In genomic region chr2:145065278-145065677, GRCh38 we compare ENCODE assay signal across 23 cellular contexts.
A peak's percentile ranks its signal among the peaks of the same experiment; 100 is the strongest.
DNase-seq lines count a peak whose midpoint lies in the region; ATAC-seq and TF ChIP-seq lines count a peak whose summit lies in the region.
"Had no signal": no experiment of that assay in that cellular context is flagged by ENCODE, and none has a peak within 500 bp of the region (broad histone marks: within the 10 kb centered on the region; RNA-seq: fewer than 3 reads in every experiment).

No MANE protein-coding gene starts in this region.

- no peak overlapping the region for H3K4me3 Mint-ChIP-seq in stimulated activated effector memory CD8-positive, alpha-beta T cell treated with anti-CD3 and anti-CD28 coated beads, Interleukin-12 subunit alpha, Interleukin-12 subunit beta, amount 100 ng/mL, for 72 hours
- H3K4me3 Mint-ChIP-seq: activated naive CD4-positive, alpha-beta T cell treated with anti-CD3 and anti-CD28 coated beads, Interleukin-2, amount 10 ng/mL, durations not matched to agents 7 days and 5 days; activated T-helper 1 cell treated with anti-CD3 and anti-CD28 coated beads, Interleukin-12 subunit alpha, Interleukin-12 subunit beta, Interleukin-2, Interleukin-4 antibody, amounts not matched to agents 30 ng/mL and 10 ng/mL and 1 ng/mL, durations not matched to agents 14 hours and 24 hours and 36 hours; CD4-positive, CD25-positive, alpha-beta regulatory T cell; neural progenitor cell had no signal

- TF ChIP-seq CTCF in tibial artery (IDR thresholded peaks at IDR 0.05): no peak

- H3K27ac ChIP-seq in tibial artery: peak overlapping the region; percentile 72 to 73
- H3K27ac ChIP-seq: 22Rv1, cardiac muscle cell, epithelial cell of prostate, neural progenitor cell, prostate gland had no signal

- intact Hi-C loops in tibial artery (cut with DNase I; ENCODE audit: low total_unique reads): no loop called here

- ATAC-seq in stimulated activated effector memory CD8-positive, alpha-beta T cell treated with anti-CD3 and anti-CD28 coated beads, Interleukin-12 subunit alpha, Interleukin-12 subunit beta, amount 100 ng/mL, for 72 hours: no peak
- ATAC-seq in HG03108 (IDR thresholded peaks at IDR 0.05; ENCODE audit: unreplicated experiment): no peak

- no peak overlapping the region for H3K4me3 ChIP-seq in tibial artery
- H3K4me3 ChIP-seq: cardiac muscle cell, neural progenitor cell, prostate gland, thyroid gland had no signal

- H3K36me3 ChIP-seq in tibial artery: no peaks in the 10 kb centered on the region
- H3K36me3 ChIP-seq: cardiac muscle cell, neural progenitor cell, prostate gland, thyroid gland had no signal

- DNase-seq in NCI-H2171 treated with DMSO at 0.1 percent for 48 hours (lab: John Stamatoyannopoulos, UW): peak; percentile 31
- DNase-seq in NCI-H2171 (lab: John Stamatoyannopoulos, UW): no peak
- DNase-seq in fibroblast of peridontal ligament (ENCODE audit: extremely low read depth): peak; percentile 63
- DNase-seq in pons (ENCODE audit: low spot score): peak; percentile 31
- no peak for DNase-seq in tibial artery
- no peak for DNase-seq in stimulated activated effector memory CD8-positive, alpha-beta T cell treated with anti-CD3 and anti-CD28 coated beads, Interleukin-12 subunit alpha, Interleukin-12 subunit beta, amount 100 ng/mL, for 72 hours (ENCODE audit: low spot score in 2 of 2)
- DNase-seq in COLO829 (ENCODE audit: low spot score): no peak
- DNase-seq: activated naive CD4-positive, alpha-beta T cell treated with anti-CD3 and anti-CD28 coated beads, Interleukin-2, amount 10 ng/mL, durations not matched to agents 7 days and 5 days; CD4-positive, CD25-positive, alpha-beta regulatory T cell; DMS 273 treated with DMSO at 0.1 percent for 48 hours; H7; NCI-H1048; NCI-H187 treated with DMSO at 0.1 percent for 48 hours; NCI-H345; small intestine; thyroid gland had no signal

- H3K9me3 Mint-ChIP-seq in stimulated activated effector memory CD8-positive, alpha-beta T cell treated with anti-CD3 and anti-CD28 coated beads, Interleukin-12 subunit alpha, Interleukin-12 subunit beta, amount 100 ng/mL, for 72 hours: no peaks in the 10 kb centered on the region
- H3K9me3 Mint-ChIP-seq: activated naive CD4-positive, alpha-beta T cell treated with anti-CD3 and anti-CD28 coated beads, Interleukin-2, amount 10 ng/mL, durations not matched to agents 7 days and 5 days; neural progenitor cell had no signal

- H3K27me3 ChIP-seq in tibial artery: no peaks in the 10 kb centered on the region
- H3K27me3 ChIP-seq: cardiac muscle cell, neural progenitor cell, thyroid gland had no signal

- H3K4me1 ChIP-seq in tibial artery: peaks cover 0 to 41% (median 16%) of the 10 kb centered on the region in 4 donors
- H3K4me1 ChIP-seq: prostate gland, thyroid gland had no signal

- H3K9me3 ChIP-seq in tibial artery: no peaks in the 10 kb centered on the region
- H3K9me3 ChIP-seq: prostate gland, thyroid gland had no signal

- no peaks in the 10 kb centered on the region for H3K4me1 Mint-ChIP-seq in stimulated activated effector memory CD8-positive, alpha-beta T cell treated with anti-CD3 and anti-CD28 coated beads, Interleukin-12 subunit alpha, Interleukin-12 subunit beta, amount 100 ng/mL, for 72 hours
- H3K4me1 Mint-ChIP-seq: activated naive CD4-positive, alpha-beta T cell treated with anti-CD3 and anti-CD28 coated beads, Interleukin-2, amount 10 ng/mL, durations not matched to agents 7 days and 5 days; CD4-positive, CD25-positive, alpha-beta regulatory T cell had no signal

- no peaks in the 10 kb centered on the region for H3K36me3 Mint-ChIP-seq in stimulated activated effector memory CD8-positive, alpha-beta T cell treated with anti-CD3 and anti-CD28 coated beads, Interleukin-12 subunit alpha, Interleukin-12 subunit beta, amount 100 ng/mL, for 72 hours
- H3K36me3 Mint-ChIP-seq: activated naive CD4-positive, alpha-beta T cell treated with anti-CD3 and anti-CD28 coated beads, Interleukin-2, amount 10 ng/mL, durations not matched to agents 7 days and 5 days; CD4-positive, CD25-positive, alpha-beta regulatory T cell; neural progenitor cell had no signal

- no peak overlapping the region for H3K27ac Mint-ChIP-seq in stimulated activated effector memory CD8-positive, alpha-beta T cell treated with anti-CD3 and anti-CD28 coated beads, Interleukin-12 subunit alpha, Interleukin-12 subunit beta, amount 100 ng/mL, for 72 hours
- H3K27ac Mint-ChIP-seq: activated naive CD4-positive, alpha-beta T cell treated with anti-CD3 and anti-CD28 coated beads, Interleukin-2, amount 10 ng/mL, durations not matched to agents 7 days and 5 days; activated T-helper 1 cell treated with anti-CD3 and anti-CD28 coated beads, Interleukin-12 subunit alpha, Interleukin-12 subunit beta, Interleukin-2, Interleukin-4 antibody, amounts not matched to agents 30 ng/mL and 10 ng/mL and 1 ng/mL, durations not matched to agents 14 hours and 24 hours and 36 hours; CD4-positive, CD25-positive, alpha-beta regulatory T cell; neural progenitor cell had no signal

Comparison
In these comparisons a context has a peak if more than half of its experiments do, and no peak if none do; other contexts are left out.
1. DNase-seq: peak in NCI-H2171 treated with DMSO at 0.1 percent for 48 hours (single experiment), fibroblast of peridontal ligament (single experiment) and pons (single experiment); none in NCI-H2171 (single experiment), tibial artery (0 of 2), stimulated activated effector memory CD8-positive, alpha-beta T cell treated with anti-CD3 and anti-CD28 coated beads, Interleukin-12 subunit alpha, Interleukin-12 subunit beta, amount 100 ng/mL, for 72 hours (0 of 2) and COLO829 (single experiment).